ENCODE assay signal across 10 cellular contexts in genomic region chr12:53638057-53638456, GRCh38.
"Had no signal": no experiment of that assay in that cellular context is flagged by ENCODE, and none has a peak within 500 bp of the region (broad histone marks: within the 10 kb centered on the region; RNA-seq: fewer than 3 reads in every experiment).

No MANE protein-coding gene starts in this region.

- ATAC-seq: GM23338, HCT116 had no signal

- H3K36me3 ChIP-seq: HAP-1 had no signal

- H3K4me1 ChIP-seq: HAP-1 had no signal

- H3K4me3 Mint-ChIP-seq: GM23338, HFFc6 had no signal

- DNase-seq: H7, HFFc6, IMR-90, KBM-7 had no signal

- H3K9me3 Mint-ChIP-seq: HFFc6 had no signal

- H3K9me3 ChIP-seq: HAP-1 had no signal

- H3K4me1 Mint-ChIP-seq: GM23338 had no signal

- H3K27ac ChIP-seq: KMS-11 had no signal

- H3K27ac Mint-ChIP-seq: GM23338, HFFc6 had no signal

- FAIRE-seq: H1, HTR-8/SVneo had no signal

- H3K9ac ChIP-seq: KMS-11 had no signal

- H3K4me3 ChIP-seq: GM23338, HAP-1 had no signal
